14 cellular contexts compared by ENCODE assay signal in genomic region chr5:68353624-68354023, GRCh38.
A peak's percentile ranks its signal among the peaks of the same experiment; 100 is the strongest.
DNase-seq lines count a peak whose midpoint lies in the region; ATAC-seq and TF ChIP-seq lines count a peak whose summit lies in the region.
"Had no signal": no experiment of that assay in that cellular context is flagged by ENCODE, and none has a peak within 500 bp of the region (broad histone marks: within the 10 kb centered on the region; RNA-seq: fewer than 3 reads in every experiment).

No MANE protein-coding gene starts in this region.

- H3K9me3 ChIP-seq in IMR-90 (ENCODE audit: control insufficient read depth, insufficient read depth, low read length), result no peaks in the 10 kb centered on the region
- H3K9me3 ChIP-seq in uterus, result no peaks in the 10 kb centered on the region
- H3K9me3 ChIP-seq: BE2C had no signal

- H3K9ac ChIP-seq in IMR-90 (ENCODE audit: low read depth, low read length), result no peak overlapping the region

- no peak overlapping the region for H3K4me3 Mint-ChIP-seq in nephron
- H3K4me3 Mint-ChIP-seq: CD8-positive, alpha-beta T cell had no signal

- ATAC-seq in IMR-90 (ENCODE audit: low read depth), result no peak
- ATAC-seq: CD8-positive, alpha-beta T cell had no signal

- H3K4me2 ChIP-seq in IMR-90 (ENCODE audit: low read depth, low read length), result no peak overlapping the region

- H3K14ac ChIP-seq in IMR-90 (replicated peaks; ENCODE audit: low read depth, low read length), result no peak overlapping the region

- POLR2A ChIA-PET in IMR-90 (lab: Charles Lee; ENCODE audit: unreplicated experiment), result no interaction called here

- H2AFZ ChIP-seq in IMR-90 (replicated peaks; ENCODE audit: low read length, poor library complexity), result no peak overlapping the region

- H3K79me1 ChIP-seq in IMR-90 (ENCODE audit: low read depth in 1 of 2, low read length in 2 of 2), result no peaks in the 10 kb centered on the region

- CTCF ChIA-PET in IMR-90 (lab: Yijun Ruan, JAX), result no interaction called here

- H2AK9ac ChIP-seq in IMR-90 (replicated peaks; ENCODE audit: low read depth, low read length, poor library complexity), result no peak overlapping the region

- H3K27me3 ChIP-seq in IMR-90 (ENCODE audit: control insufficient read depth, insufficient read depth, low read length) (peaks cover under 1% of the 10 kb centered on the region; the same call in 1 of the 2 replicates), uterus (no peaks in the 10 kb centered on the region)
- H3K27me3 ChIP-seq: BE2C had no signal

- TF ChIP-seq POLR2A in IMR-90 (IDR thresholded peaks at IDR 0.05; ENCODE audit: low read depth, low read length) (no peak), uterus (IDR thresholded peaks at IDR 0.05) (no peak)

- no peak for TF ChIP-seq CTCF in IMR-90 (conservative IDR thresholded peaks at IDR 0.05; ENCODE audit: low read depth, low read length)
- TF ChIP-seq CTCF in choroid plexus epithelial cell (conservative IDR thresholded peaks at IDR 0.05; ENCODE audit: low read depth, low read length), result no peak
- no peak for TF ChIP-seq CTCF in nephron (IDR thresholded peaks at IDR 0.05; ENCODE audit: unreplicated experiment in 3 of 3)
- no peak for TF ChIP-seq CTCF in uterus (IDR thresholded peaks at IDR 0.05)

- H2BK5ac ChIP-seq in IMR-90 (ENCODE audit: low read depth, low read length, poor library complexity, severe bottlenecking), result no peak overlapping the region

- H3K4ac ChIP-seq in IMR-90 (ENCODE audit: low read depth, low read length), result no peak overlapping the region

- H2BK15ac ChIP-seq in IMR-90 (ENCODE audit: low read depth, low read length), result no peak overlapping the region

- H2BK120ac ChIP-seq in IMR-90 (ENCODE audit: low read depth, low read length), result no peak overlapping the region

- H3K36me3 ChIP-seq in IMR-90 (ENCODE audit: control insufficient read depth, insufficient read depth, low read length) (no peaks in the 10 kb centered on the region), uterus (no peaks in the 10 kb centered on the region)
- H3K36me3 ChIP-seq: BE2C had no signal

- intact Hi-C loops in IMR-90 (cut with micrococcal nuclease), result no loop called here
- intact Hi-C loops in uterus (cut with DNase I; ENCODE audit: low total_unique reads), result no loop called here

- H3K23ac ChIP-seq in IMR-90 (ENCODE audit: low read depth, low read length), result no peak overlapping the region

- H4K20me1 ChIP-seq in IMR-90 (ENCODE audit: insufficient read depth, low read length), result no peaks in the 10 kb centered on the region

- BruUV-seq in IMR-90 (replicated peaks; lab: Mats Ljungman, UMichigan), result no TSS peak

- no peaks in the 10 kb centered on the region for H3K4me1 ChIP-seq in IMR-90 (ENCODE audit: control insufficient read depth, insufficient read depth, low read length)
- no peaks in the 10 kb centered on the region for H3K4me1 ChIP-seq in uterus
- H3K4me1 ChIP-seq: BE2C had no signal

- H3K9me3 Mint-ChIP-seq in nephron, result no peaks in the 10 kb centered on the region
- H3K9me3 Mint-ChIP-seq: CD8-positive, alpha-beta T cell had no signal

- H3K9me1 ChIP-seq in IMR-90 (ENCODE audit: insufficient read depth, low read length), result no peaks in the 10 kb centered on the region

- DNase-seq in IMR-90, result peak; percentile 20
- peak; percentile 62 for DNase-seq in choroid plexus epithelial cell (ENCODE audit: low read depth)
- DNase-seq in uterus, result peak in 1 of 2 donors; percentile 31
- DNase-seq in DMS 273 (lab: John Stamatoyannopoulos, UW; ENCODE audit: unreplicated experiment), result no peak
- DNase-seq in NCI-H1930 (lab: John Stamatoyannopoulos, UW), result no peak
- DNase-seq in activated T-cell treated with anti-CD3 and anti-CD28 coated beads, Interleukin-2, amount 50 U/mL, for 1 hour, result no peak
- DNase-seq: BE2C; CD8-positive, alpha-beta T cell; H7; NCI-H1417; NCI-H2029 treated with DMSO at 0.1 percent for 48 hours; NCI-H524 treated with DMSO at 0.1 percent for 48 hours had no signal

- no peak overlapping the region for H2BK20ac ChIP-seq in IMR-90 (ENCODE audit: low read depth, low read length)

- no peak for TF ChIP-seq RAD21 in IMR-90 (IDR thresholded peaks at IDR 0.05; ENCODE audit: low read length)

- peaks cover 43% of the 10 kb centered on the region for H3K4me1 Mint-ChIP-seq in nephron

- WGBS in IMR-90 (ENCODE audit: extremely low coverage in 2 of 2, insufficient read length in 1 of 2), 2 experiments, result no CpG with 5 or more reads among the region's 5 CpGs

- no peaks in the 10 kb centered on the region for H3K36me3 Mint-ChIP-seq in nephron (ENCODE audit: low read depth)
- H3K36me3 Mint-ChIP-seq: CD8-positive, alpha-beta T cell had no signal

- no peak overlapping the region for H3K18ac ChIP-seq in IMR-90 (ENCODE audit: low read depth, low read length)

- in situ Hi-C loops in IMR-90 (cut with MboI; ENCODE audit: low sequenced_read_pairs), result no loop called here

- H3K27me3 Mint-ChIP-seq in nephron (ENCODE audit: low read depth), result no peaks in the 10 kb centered on the region

- no peak overlapping the region for H3K4me3 ChIP-seq in IMR-90 (ENCODE audit: insufficient read depth, low read depth, low read length)
- H3K4me3 ChIP-seq in choroid plexus epithelial cell (ENCODE audit: low read depth, low read length), result no peak overlapping the region
- H3K4me3 ChIP-seq in uterus, result no peak overlapping the region

- H2AK5ac ChIP-seq in IMR-90 (ENCODE audit: low read depth, low read length), result no peak overlapping the region

- H4K5ac ChIP-seq in IMR-90 (ENCODE audit: low read depth, low read length), result no peak overlapping the region

- dilution Hi-C loops in IMR-90 (cut with HindIII; ENCODE audit: low sequenced_read_pairs, unreplicated experiment), result no loop called here

- no peak overlapping the region for H3K56ac ChIP-seq in IMR-90 (ENCODE audit: extremely low read depth, insufficient read depth, low read length)

- H3K27ac ChIP-seq in IMR-90 (ENCODE audit: insufficient read depth, low read length) (no peak overlapping the region), uterus (peak overlapping the region; percentile 26 to 65)
- H3K27ac ChIP-seq: RWPE1 had no signal

- H4K91ac ChIP-seq in IMR-90 (ENCODE audit: insufficient read depth, low read depth, low read length), result no peak overlapping the region

- peak overlapping the region in 2 of 3 experiments; percentile 56 to 84 for H3K27ac Mint-ChIP-seq in nephron
- H3K27ac Mint-ChIP-seq: CD8-positive, alpha-beta T cell had no signal

- H4K8ac ChIP-seq in IMR-90 (ENCODE audit: low read depth in 2 of 2, low read length in 2 of 2), result no peak overlapping the region

TF ChIP-seq in IMR-90, 13 proteins besides CTCF, POLR2A, EP300 and RAD21:
- no peak for TF ChIP-seq NFE2L2 (IDR thresholded peaks at IDR 0.05; ENCODE audit: low read depth, low read length)

Comparison
In these comparisons a context has a peak if more than half of its experiments do, and no peak if none do; other contexts are left out.
1. DNase-seq: peak in IMR-90 (single experiment) and choroid plexus epithelial cell (single experiment); none in DMS 273 (single experiment), NCI-H1930 (0 of 2) and activated T-cell treated with anti-CD3 and anti-CD28 coated beads, Interleukin-2, amount 50 U/mL, for 1 hour (single experiment).